Comparison of ENCODE assay signal across 11 cellular contexts in the genomic region with DNA sequence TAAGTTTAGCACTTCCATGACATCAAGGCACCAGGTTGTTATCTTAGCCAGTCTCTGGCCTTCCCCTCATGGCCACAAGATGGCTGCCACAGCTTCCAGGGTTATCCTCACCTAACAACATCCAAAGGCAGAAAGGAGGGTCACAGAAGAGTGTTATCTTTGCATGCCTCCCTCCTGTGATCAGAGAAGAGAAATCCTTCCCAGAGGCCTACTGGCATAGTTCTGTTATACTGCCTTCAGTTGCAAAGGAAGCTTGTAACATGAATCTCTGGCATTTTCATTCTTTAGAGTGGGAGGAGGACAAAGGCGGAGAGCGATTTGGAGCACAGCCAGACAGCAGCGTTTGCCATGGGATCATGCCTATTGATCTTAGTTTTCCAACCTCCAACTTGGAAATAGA.
DNase-seq lines count a peak whose midpoint lies in the region; ATAC-seq and TF ChIP-seq lines count a peak whose summit lies in the region.
"Had no signal": no experiment of that assay in that cellular context is flagged by ENCODE, and none has a peak within 500 bp of the region (broad histone marks: within the 10 kb centered on the region; RNA-seq: fewer than 3 reads in every experiment).

No MANE protein-coding gene starts in this region.

- POLR2A ChIA-PET in naive thymus-derived CD4-positive, alpha-beta T cell (lab: Charles Lee) = no interaction called here

- no peaks in the 10 kb centered on the region for H3K4me1 ChIP-seq in naive thymus-derived CD4-positive, alpha-beta T cell (ENCODE audit: control insufficient read depth in 2 of 2, insufficient read depth in 2 of 2, low read length in 2 of 2)

- no peak overlapping the region for H3K27ac ChIP-seq in naive thymus-derived CD4-positive, alpha-beta T cell (ENCODE audit: low read depth, low read length)
- H3K27ac ChIP-seq: epithelial cell of prostate had no signal

- H3K27me3 Mint-ChIP-seq in naive thymus-derived CD4-positive, alpha-beta T cell = peaks cover 0 to 7% (median 4%) of the 10 kb centered on the region in 5 donors

- TF ChIP-seq CTCF in epithelial cell of esophagus (IDR thresholded peaks at IDR 0.05; ENCODE audit: insufficient read depth, low read depth, low read length, missing control alignments) = peak; percentile 15
- TF ChIP-seq CTCF in omental fat pad (IDR thresholded peaks at IDR 0.05) = no peak

- no peak overlapping the region for H3K4me3 Mint-ChIP-seq in naive thymus-derived CD4-positive, alpha-beta T cell

- intact Hi-C loops in naive thymus-derived CD4-positive, alpha-beta T cell (cut with micrococcal nuclease) = no loop called here

- CTCF ChIA-PET in naive thymus-derived CD4-positive, alpha-beta T cell (lab: Charles Lee) = no interaction called here

- H3K9me3 Mint-ChIP-seq in naive thymus-derived CD4-positive, alpha-beta T cell = peaks cover 0 to 6% (median 1%) of the 10 kb centered on the region in 11 donors

- no peak overlapping the region for H3K27ac Mint-ChIP-seq in naive thymus-derived CD4-positive, alpha-beta T cell

- H3K4me1 Mint-ChIP-seq in naive thymus-derived CD4-positive, alpha-beta T cell = no peaks in the 10 kb centered on the region

- H3K36me3 ChIP-seq in naive thymus-derived CD4-positive, alpha-beta T cell (ENCODE audit: control insufficient read depth in 2 of 3, insufficient read depth in 3 of 3, low read length in 3 of 3) = no peaks in the 10 kb centered on the region

- no peaks in the 10 kb centered on the region for H3K27me3 ChIP-seq in naive thymus-derived CD4-positive, alpha-beta T cell (ENCODE audit: control insufficient read depth in 2 of 2, insufficient read depth in 2 of 2, low read length in 2 of 2)

- no peaks in the 10 kb centered on the region for H3K9me3 ChIP-seq in naive thymus-derived CD4-positive, alpha-beta T cell (ENCODE audit: control insufficient read depth in 2 of 3, low read length in 3 of 3)

- no peaks in the 10 kb centered on the region for H3K36me3 Mint-ChIP-seq in naive thymus-derived CD4-positive, alpha-beta T cell

- no peak overlapping the region for H3K4me3 ChIP-seq in epithelial cell of esophagus (ENCODE audit: low read length)
- no peak overlapping the region for H3K4me3 ChIP-seq in naive thymus-derived CD4-positive, alpha-beta T cell (ENCODE audit: low read length)

- DNase-seq in ELR (ENCODE audit: low read depth) = peak; percentile 10
- DNase-seq in NCI-H2171 (lab: John Stamatoyannopoulos, UW) = peak; percentile 64
- no peak for DNase-seq in epithelial cell of esophagus (ENCODE audit: low read depth)
- no peak for DNase-seq in omental fat pad (ENCODE audit: low spot score)
- DNase-seq in activated CD4-positive, alpha-beta T cell treated with anti-CD3 and anti-CD28 coated beads for 4 hours = no peak
- DNase-seq in naive thymus-derived CD4-positive, alpha-beta T cell = no peak
- no peak for DNase-seq in NCI-H187 (lab: John Stamatoyannopoulos, UW)
- DNase-seq: activated CD4-positive, CD25-positive, alpha-beta regulatory T cell treated with anti-CD3 and anti-CD28 coated beads, Interleukin-2, amount 50 U/mL, for 72 hours; activated naive CD4-positive, alpha-beta T cell treated with anti-CD3 and anti-CD28 coated beads, Interleukin-2, amount 50 U/mL, for 16 hours had no signal

- ATAC-seq in omental fat pad (ENCODE audit: low FRiP score) (peak; percentile 44), HG03565 (IDR thresholded peaks at IDR 0.05; ENCODE audit: unreplicated experiment) (no peak)
- ATAC-seq in naive thymus-derived CD4-positive, alpha-beta T cell = no peak

Comparison
In these comparisons a context has a peak if more than half of its experiments do, and no peak if none do; other contexts are left out.
1. DNase-seq: peak in ELR (single experiment) and NCI-H2171 (single experiment); none in epithelial cell of esophagus (single experiment), omental fat pad (single experiment), activated CD4-positive, alpha-beta T cell treated with anti-CD3 and anti-CD28 coated beads for 4 hours (0 of 2), naive thymus-derived CD4-positive, alpha-beta T cell (0 of 9) and NCI-H187 (0 of 2).